In genomic region chr1:235736263-235736662, GRCh38 we compare ENCODE assay signal across 19 cellular contexts.
DNase-seq lines count a peak whose midpoint lies in the region; ATAC-seq, FAIRE-seq and TF ChIP-seq lines count a peak whose summit lies in the region.
"Had no signal": no experiment of that assay in that cellular context is flagged by ENCODE, and none has a peak within 500 bp of the region (broad histone marks: within the 10 kb centered on the region; RNA-seq: fewer than 3 reads in every experiment).

No MANE protein-coding gene starts in this region.

- H3K9me3 ChIP-seq in left lung = no peaks in the 10 kb centered on the region
- H3K9me3 ChIP-seq: BLaER1 had no signal

- H3K4me1 ChIP-seq in left lung = no peaks in the 10 kb centered on the region
- H3K4me1 ChIP-seq: BLaER1 had no signal

- no peak for ATAC-seq in HG02588 (IDR thresholded peaks at IDR 0.05; ENCODE audit: unreplicated experiment)
- ATAC-seq in left lung = no peak
- ATAC-seq: K562 had no signal

- no peaks in the 10 kb centered on the region for H3K27me3 ChIP-seq in left lung
- H3K27me3 ChIP-seq: BLaER1 had no signal

- H3K4me1 Mint-ChIP-seq in neural crest cell = peaks cover 7% of the 10 kb centered on the region

- TF ChIP-seq CTCF in neural crest cell (conservative IDR thresholded peaks at IDR 0.05) (no peak), left lung (IDR thresholded peaks at IDR 0.05) (no peak)

- no peaks in the 10 kb centered on the region for H3K27me3 Mint-ChIP-seq in neural crest cell (ENCODE audit: low read depth)

- peaks cover 2% of the 10 kb centered on the region for H3K36me3 Mint-ChIP-seq in neural crest cell (ENCODE audit: low read depth)

- H3K9me3 Mint-ChIP-seq in neural crest cell = no peaks in the 10 kb centered on the region

- FAIRE-seq in frontal cortex (lab: Jason Lieb, UNC) = no peak
- FAIRE-seq: H54, K562, RCC 7860 had no signal

- H3K4me3 ChIP-seq in left lung = no peak overlapping the region
- H3K4me3 ChIP-seq: BLaER1, K562 had no signal

- H3K27ac ChIP-seq in left lung = no peak overlapping the region
- H3K27ac ChIP-seq: BLaER1 had no signal

- in situ Hi-C loops in SK-MEL-5 (cut with HindIII; ENCODE audit: low pct_unique_long_range_greater_than_20kb, low sequenced_read_pairs) = no loop called here

- peak overlapping the region; percentile 43 for H3K27ac Mint-ChIP-seq in neural crest cell (ENCODE audit: unreplicated experiment)

- no peak overlapping the region for H3K4me3 Mint-ChIP-seq in neural crest cell

- DNase-seq in NCI-H526 treated with DMSO at 0.1 percent for 48 hours (lab: John Stamatoyannopoulos, UW) = peak; percentile 66
- DNase-seq in NCI-H526 (lab: John Stamatoyannopoulos, UW) = no peak
- peak; percentile 48 for DNase-seq in ELR (ENCODE audit: low read depth)
- DNase-seq in SK-MEL-5 (ENCODE audit: low read depth, low spot score) = peak; percentile 62
- no peak for DNase-seq in neural crest cell (ENCODE audit: low read depth, low spot score)
- DNase-seq in frontal cortex (ENCODE audit: low spot score in 2 of 2) = no peak
- DNase-seq in left lung = no peak
- DNase-seq: EL, MV-4-11, NCI-H1417, NCI-H2029 treated with DMSO at 0.1 percent for 48 hours, NCI-H2171 treated with DMSO at 0.1 percent for 48 hours, NCI-H446 treated with DMSO at 0.1 percent for 48 hours, SHP77 had no signal

- intact Hi-C loops in left lung (cut with DNase I) = no loop called here

- peaks cover 0 to 57% of the 10 kb centered on the region in 2 donors for H3K36me3 ChIP-seq in left lung

Comparison
In these comparisons a context has a peak if more than half of its experiments do, and no peak if none do; other contexts are left out.
1. DNase-seq: peak in NCI-H526 treated with DMSO at 0.1 percent for 48 hours (single experiment), ELR (single experiment) and SK-MEL-5 (single experiment); none in NCI-H526 (0 of 2), neural crest cell (single experiment), frontal cortex (0 of 2) and left lung (0 of 2).